ENCODE assay signal across 19 cellular contexts in the genomic region with DNA sequence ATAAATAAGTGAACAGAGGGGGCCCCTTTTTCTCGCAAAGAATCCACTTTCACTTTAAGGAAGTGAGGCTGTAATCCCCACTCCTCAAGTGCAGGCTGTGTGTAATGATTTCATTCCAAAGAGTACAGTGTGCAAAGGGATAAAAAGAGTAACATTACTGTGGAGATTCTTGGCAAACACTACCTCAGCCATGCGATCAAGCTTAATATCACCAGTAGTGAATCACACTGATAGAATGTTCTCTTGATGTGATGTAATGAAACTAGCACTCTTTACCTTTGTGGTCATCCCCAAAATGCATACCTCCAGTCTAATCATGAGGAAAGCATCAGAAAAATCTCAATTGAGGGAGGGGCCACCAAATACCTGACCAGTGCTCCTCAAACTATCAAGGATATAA.
DNase-seq lines count a peak whose midpoint lies in the region; ATAC-seq, FAIRE-seq and TF ChIP-seq lines count a peak whose summit lies in the region.
"Had no signal": no experiment of that assay in that cellular context is flagged by ENCODE, and none has a peak within 500 bp of the region (broad histone marks: within the 10 kb centered on the region; RNA-seq: fewer than 3 reads in every experiment).

No MANE protein-coding gene starts in this region.

- no peak overlapping the region for H3K27ac ChIP-seq in trophoblast cell (ENCODE audit: low read depth, low read length)
- H3K27ac ChIP-seq: sigmoid colon, SJSA1 had no signal

- H3K36me3 ChIP-seq in trophoblast cell (ENCODE audit: control insufficient read depth in 1 of 2, insufficient read depth in 2 of 2, low read length in 2 of 2): no peaks in the 10 kb centered on the region
- H3K36me3 ChIP-seq: sigmoid colon, SJSA1 had no signal

- H3K4ac ChIP-seq in trophoblast cell (ENCODE audit: low read depth, low read length): no peak overlapping the region

- H3K36me3 Mint-ChIP-seq in activated T-cell treated with anti-CD3 and anti-CD28 coated beads, Interleukin-2, amount 50 U/mL, for 4 hours (ENCODE audit: insufficient read depth): no peaks in the 10 kb centered on the region

- H3K14ac ChIP-seq in trophoblast cell (ENCODE audit: low read length): no peak overlapping the region

- no peak for TF ChIP-seq CTCF in epithelial cell of proximal tubule (conservative IDR thresholded peaks at IDR 0.05; ENCODE audit: low read depth, low read length)

- no peaks in the 10 kb centered on the region for H3K27me3 Mint-ChIP-seq in activated T-cell treated with anti-CD3 and anti-CD28 coated beads, Interleukin-2, amount 50 U/mL, for 4 hours (ENCODE audit: low read depth)

- no peak overlapping the region for H3K4me3 Mint-ChIP-seq in activated T-cell treated with anti-CD3 and anti-CD28 coated beads, Interleukin-2, amount 50 U/mL, for 4 hours

- no peak overlapping the region for H3K4me2 ChIP-seq in trophoblast cell (ENCODE audit: low read length)

- no peak for ATAC-seq in activated T-cell treated with anti-CD3 and anti-CD28 coated beads, Interleukin-2, amount 50 U/mL, for 4 hours
- no peak for ATAC-seq in activated CD4-positive, CD25-positive, alpha-beta regulatory T cell treated with anti-CD3 and anti-CD28 coated beads, Interleukin-2, amount 50 U/mL, for 24 hours
- ATAC-seq: HCT116, left lobe of liver had no signal

- H4K91ac ChIP-seq in trophoblast cell (ENCODE audit: low read depth, low read length): no peak overlapping the region

- no peak overlapping the region for H3K9ac ChIP-seq in trophoblast cell (ENCODE audit: low read length)

- WGBS in trophoblast cell (ENCODE audit: extremely low coverage, insufficient coverage, insufficient read length): no CpG with 5 or more reads among the region's 2 CpGs

- DNase-seq in HPDE6-E6E7 (ENCODE audit: extremely low spot score): peak; percentile 16
- DNase-seq in RCC 7860 (ENCODE audit: low spot score): peak; percentile 83
- DNase-seq in epithelial cell of proximal tubule (ENCODE audit: low read depth): peak; percentile 83
- peak; percentile 18 to 52 for DNase-seq in trophoblast cell
- DNase-seq in effector CD8-positive, alpha-beta T cell (lab: John Stamatoyannopoulos, UW): no peak
- no peak for DNase-seq in activated T-cell treated with anti-CD3 and anti-CD28 coated beads, Interleukin-2, amount 50 U/mL, for 4 hours
- DNase-seq: AML-193, GDM1, Kasumi-1, NCI-H1105 treated with DMSO at 0.1 percent for 48 hours, NCI-H2107, NCI-H526, occipital lobe, sigmoid colon had no signal

- no peaks in the 10 kb centered on the region for H3K79me2 ChIP-seq in trophoblast cell (ENCODE audit: control insufficient read depth, insufficient read depth, low read length, poor library complexity)

- H3K4me1 Mint-ChIP-seq in activated T-cell treated with anti-CD3 and anti-CD28 coated beads, Interleukin-2, amount 50 U/mL, for 4 hours (ENCODE audit: low read depth): no peaks in the 10 kb centered on the region

- H2BK12ac ChIP-seq in trophoblast cell (ENCODE audit: low read length): no peak overlapping the region

- H3K9me3 Mint-ChIP-seq in activated T-cell treated with anti-CD3 and anti-CD28 coated beads, Interleukin-2, amount 50 U/mL, for 4 hours: no peaks in the 10 kb centered on the region

- H4K12ac ChIP-seq in trophoblast cell (ENCODE audit: low read depth, low read length): no peak overlapping the region

- no peak overlapping the region for H2BK120ac ChIP-seq in trophoblast cell (ENCODE audit: insufficient read depth, low read length, poor library complexity)

- no peaks in the 10 kb centered on the region for H3K9me3 ChIP-seq in trophoblast cell (ENCODE audit: insufficient read depth, low read depth, low read length)
- H3K9me3 ChIP-seq: sigmoid colon, SJSA1 had no signal

- no peak overlapping the region for H2AK5ac ChIP-seq in trophoblast cell (ENCODE audit: low read length)

- no peak overlapping the region for H4K8ac ChIP-seq in trophoblast cell (ENCODE audit: low read depth, low read length)

- no peak overlapping the region for H2BK5ac ChIP-seq in trophoblast cell (ENCODE audit: low read depth, low read length, poor library complexity)

- H3K18ac ChIP-seq in trophoblast cell (ENCODE audit: low read length): no peak overlapping the region

- H3K27me3 ChIP-seq in trophoblast cell (ENCODE audit: insufficient read depth, low read length): no peaks in the 10 kb centered on the region
- H3K27me3 ChIP-seq: sigmoid colon, SJSA1 had no signal

- peak; percentile 83 for FAIRE-seq in RCC 7860 (lab: Jason Lieb, UNC)
- FAIRE-seq: GM12891 had no signal

- no peak overlapping the region for H3K23ac ChIP-seq in trophoblast cell (ENCODE audit: low read length)

- peaks cover 3% of the 10 kb centered on the region for H3K79me1 ChIP-seq in trophoblast cell (ENCODE audit: low read length)

- H3K4me3 ChIP-seq in epithelial cell of proximal tubule (ENCODE audit: low read depth, low read length) (no peak overlapping the region), trophoblast cell (ENCODE audit: low read depth, low read length) (no peak overlapping the region)
- H3K4me3 ChIP-seq: sigmoid colon, SJSA1 had no signal

- no peaks in the 10 kb centered on the region for H3K4me1 ChIP-seq in trophoblast cell (ENCODE audit: control insufficient read depth in 1 of 2, insufficient read depth in 2 of 2, low read length in 2 of 2)
- H3K4me1 ChIP-seq: sigmoid colon, SJSA1 had no signal

- no peak overlapping the region for H2AFZ ChIP-seq in trophoblast cell (ENCODE audit: insufficient read depth, low read length, poor library complexity)

Comparison
In these comparisons a context has a peak if more than half of its experiments do, and no peak if none do; other contexts are left out.
1. DNase-seq: peak in HPDE6-E6E7 (single experiment), RCC 7860 (single experiment), epithelial cell of proximal tubule (single experiment) and trophoblast cell (2 of 2); none in effector CD8-positive, alpha-beta T cell (single experiment) and activated T-cell treated with anti-CD3 and anti-CD28 coated beads, Interleukin-2, amount 50 U/mL, for 4 hours (single experiment).